15 cellular contexts compared by ENCODE assay signal in the genomic region with DNA sequence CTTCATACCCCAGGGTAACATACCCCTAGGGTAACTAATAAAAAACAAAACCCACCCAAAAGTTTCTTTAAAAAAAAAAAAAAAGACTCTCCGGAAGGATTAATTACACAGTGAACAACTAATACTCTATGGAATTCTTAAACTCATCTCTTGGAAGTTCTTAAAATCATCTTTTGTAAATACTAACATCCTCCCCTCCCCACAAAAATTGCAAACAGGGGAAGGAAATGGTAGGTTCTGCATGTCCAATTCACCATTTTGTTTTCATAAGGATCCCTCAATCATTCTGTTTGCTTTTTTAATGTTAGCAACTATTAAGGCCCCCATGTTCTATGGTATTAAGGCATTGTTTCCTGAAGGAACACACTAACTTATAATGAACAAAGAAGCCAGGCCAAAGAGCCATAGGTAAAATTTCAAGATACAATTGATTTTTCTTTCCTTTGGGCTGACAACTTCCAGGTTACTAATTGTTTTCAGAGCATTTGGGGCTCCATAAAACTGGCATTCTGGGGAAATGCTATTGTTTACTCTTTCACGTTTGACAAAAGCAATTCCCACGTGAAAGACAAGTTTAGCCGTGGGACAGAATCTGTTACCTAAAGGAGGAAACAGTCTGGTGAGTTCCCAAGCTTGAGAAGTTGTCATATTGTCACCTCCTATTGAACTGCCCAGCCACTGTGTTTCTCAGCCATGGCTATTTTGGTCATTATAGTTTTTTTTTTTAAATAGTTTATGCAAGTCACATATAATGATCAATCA.
DNase-seq lines count a peak whose midpoint lies in the region; ATAC-seq and TF ChIP-seq lines count a peak whose summit lies in the region.
"Had no signal": no experiment of that assay in that cellular context is flagged by ENCODE, and none has a peak within 500 bp of the region (broad histone marks: within the 10 kb centered on the region; RNA-seq: fewer than 3 reads in every experiment).

No MANE protein-coding gene starts in this region.

- no peaks in the 10 kb centered on the region for H3K27me3 ChIP-seq in smooth muscle cell (ENCODE audit: low read depth)
- H3K27me3 ChIP-seq: BE2C had no signal

- H3K36me3 ChIP-seq in smooth muscle cell (ENCODE audit: low read depth) = peaks cover 16% of the 10 kb centered on the region
- H3K36me3 ChIP-seq: BE2C had no signal

- H3K4me1 ChIP-seq in smooth muscle cell (ENCODE audit: low read depth) = peaks cover 11% of the 10 kb centered on the region

- H3K4me1 Mint-ChIP-seq in HFFc6 (ENCODE audit: low read depth) (peaks cover 62% of the 10 kb centered on the region), endothelial cell (ENCODE audit: unreplicated experiment) (peaks cover 77% of the 10 kb centered on the region)

- DNase-seq in EL (peak; percentile 34), HFFc6 (no peak), endothelial cell (ENCODE audit: low spot score) (no peak), smooth muscle cell (lab: John Stamatoyannopoulos, UW; ENCODE audit: unreplicated experiment) (no peak), superior temporal gyrus (ENCODE audit: extremely low spot score) (no peak), DMS114 treated with DMSO at 0.1 percent for 48 hours (lab: John Stamatoyannopoulos, UW; ENCODE audit: unreplicated experiment) (no peak)
- DNase-seq: BE2C; CD4-positive, alpha-beta memory T cell; DND-41; HCEC 1CT had no signal

- H3K27me3 Mint-ChIP-seq in HFFc6 (ENCODE audit: insufficient read depth) (no peaks in the 10 kb centered on the region), endothelial cell (ENCODE audit: unreplicated experiment) (peaks cover 10% of the 10 kb centered on the region)
- H3K27me3 Mint-ChIP-seq: IgD-negative memory B cell had no signal

- TF ChIP-seq CTCF in HFFc6 (IDR thresholded peaks at IDR 0.05) (no peak), endothelial cell (IDR thresholded peaks at IDR 0.05; ENCODE audit: unreplicated experiment) (no peak), smooth muscle cell (IDR thresholded peaks at IDR 0.05; ENCODE audit: borderline replicate concordance, insufficient read depth, poor library complexity, severe bottlenecking) (no peak)

- H3K4me3 Mint-ChIP-seq in HFFc6 (peak overlapping the region; percentile 4; the same call in 1 of the 2 replicates), endothelial cell (ENCODE audit: unreplicated experiment) (peak overlapping the region; percentile 56)
- H3K4me3 Mint-ChIP-seq: CD4-positive, alpha-beta memory T cell; IgD-negative memory B cell had no signal

- H3K36me3 Mint-ChIP-seq in HFFc6 (ENCODE audit: low read depth) (peaks cover 37% of the 10 kb centered on the region), endothelial cell (ENCODE audit: low read depth, unreplicated experiment) (peaks cover 67% of the 10 kb centered on the region)
- H3K36me3 Mint-ChIP-seq: CD4-positive, alpha-beta memory T cell; IgD-negative memory B cell had no signal

- peak overlapping the region; percentile 7 for H3K4me2 ChIP-seq in smooth muscle cell
- H3K4me2 ChIP-seq: KMS-11 had no signal

- H3K27ac Mint-ChIP-seq in HFFc6 (peak overlapping the region; percentile 72), endothelial cell (ENCODE audit: unreplicated experiment) (peak overlapping the region; percentile 80)
- H3K27ac Mint-ChIP-seq: CD4-positive, alpha-beta memory T cell; IgD-negative memory B cell had no signal

- H4K20me1 ChIP-seq in smooth muscle cell (ENCODE audit: low read depth) = peaks cover 59% of the 10 kb centered on the region

- H2AFZ ChIP-seq in smooth muscle cell (ENCODE audit: low read depth) = no peak overlapping the region

- peak overlapping the region; percentile 63 for H3K27ac ChIP-seq in smooth muscle cell (ENCODE audit: low read depth)
- H3K27ac ChIP-seq: C4-2B, KMS-11 had no signal

- H3K4me3 ChIP-seq in smooth muscle cell = no peak overlapping the region
- H3K4me3 ChIP-seq: GM12878 had no signal

- peaks cover 49% of the 10 kb centered on the region for H3F3A ChIP-seq in smooth muscle cell (ENCODE audit: low read depth)

- H3K79me2 ChIP-seq in smooth muscle cell (ENCODE audit: low read depth) = peaks cover 11% of the 10 kb centered on the region

- WGBS in smooth muscle cell (ENCODE audit: low lambda C conversion rate) = 58% methylated on average over 4 of the region's 4 CpGs

- H3K9me3 Mint-ChIP-seq in HFFc6 = no peaks in the 10 kb centered on the region
- H3K9me3 Mint-ChIP-seq in endothelial cell (ENCODE audit: unreplicated experiment) = no peaks in the 10 kb centered on the region
- H3K9me3 Mint-ChIP-seq: CD4-positive, alpha-beta memory T cell; IgD-negative memory B cell had no signal

- peak overlapping the region; percentile 31 for H3K9ac ChIP-seq in smooth muscle cell (ENCODE audit: low read depth)
- H3K9ac ChIP-seq: KMS-11 had no signal

- no peaks in the 10 kb centered on the region for H3K9me3 ChIP-seq in smooth muscle cell (replicated peaks; ENCODE audit: low read depth)
- H3K9me3 ChIP-seq: BE2C had no signal

- no peak for ATAC-seq in GM21390 (IDR thresholded peaks at IDR 0.05; ENCODE audit: unreplicated experiment)
- ATAC-seq: GM12878 had no signal
